1 cellular context compared by ENCODE assay signal in the genomic region with DNA sequence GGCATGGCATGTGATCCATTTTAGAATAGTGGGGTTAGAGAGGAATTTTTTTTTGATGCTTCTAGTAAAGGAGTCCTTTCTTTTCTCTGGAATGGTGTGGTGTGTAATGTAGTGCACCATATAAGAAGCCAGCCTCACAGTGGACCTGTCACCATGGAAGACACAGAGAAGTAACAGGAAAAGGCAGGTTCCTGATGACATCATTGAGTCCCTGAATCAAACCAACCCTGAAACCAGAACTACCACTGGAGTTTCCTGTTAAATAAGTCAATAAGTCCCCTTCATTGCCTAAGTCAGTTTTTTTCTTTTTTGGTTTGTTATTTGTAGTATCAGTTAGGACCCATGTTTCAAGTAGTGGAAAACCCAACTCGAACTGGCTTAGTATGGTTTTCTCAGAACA.
TF ChIP-seq lines count a peak whose summit lies in the region.

No MANE protein-coding gene starts in this region.

TF ChIP-seq in HepG2, 621 proteins besides CTCF, POLR2A, EP300 and RAD21 (continued from another document):
- TF ChIP-seq, protein P1, sequence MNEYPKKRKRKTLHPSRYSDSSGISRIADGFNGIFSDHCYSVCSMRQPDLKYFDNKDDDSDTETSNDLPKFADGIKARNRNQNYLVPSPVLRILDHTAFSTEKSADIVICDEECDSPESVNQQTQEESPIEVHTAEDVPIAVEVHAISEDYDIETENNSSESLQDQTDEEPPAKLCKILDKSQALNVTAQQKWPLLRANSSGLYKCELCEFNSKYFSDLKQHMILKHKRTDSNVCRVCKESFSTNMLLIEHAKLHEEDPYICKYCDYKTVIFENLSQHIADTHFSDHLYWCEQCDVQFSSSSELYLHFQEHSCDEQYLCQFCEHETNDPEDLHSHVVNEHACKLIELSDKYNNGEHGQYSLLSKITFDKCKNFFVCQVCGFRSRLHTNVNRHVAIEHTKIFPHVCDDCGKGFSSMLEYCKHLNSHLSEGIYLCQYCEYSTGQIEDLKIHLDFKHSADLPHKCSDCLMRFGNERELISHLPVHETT (CRISPR knock-in tag; conservative IDR thresholded peaks at IDR 0.05), result no peak
- TF ChIP-seq HOXA5 (CRISPR knock-in tag; IDR thresholded peaks at IDR 0.05) (no peak), ZNF709 (CRISPR knock-in tag; IDR thresholded peaks at IDR 0.05) (no peak), IRF9 (CRISPR knock-in tag; IDR thresholded peaks at IDR 0.05; ENCODE audit: borderline replicate concordance) (no peak), ZNF317 (CRISPR knock-in tag; IDR thresholded peaks at IDR 0.05) (no peak), PLRG1 (conservative IDR thresholded peaks at IDR 0.05) (no peak), PHF20 (CRISPR knock-in tag; IDR thresholded peaks at IDR 0.05) (no peak), ZKSCAN1 (IDR thresholded peaks at IDR 0.05; ENCODE audit: low read length) (no peak), ZNF530 (CRISPR knock-in tag; IDR thresholded peaks at IDR 0.05; ENCODE audit: low read depth) (no peak), ZNF558 (CRISPR knock-in tag; IDR thresholded peaks at IDR 0.05; ENCODE audit: borderline replicate concordance) (no peak), HNF4G (IDR thresholded peaks at IDR 0.05; ENCODE audit: borderline replicate concordance, low read depth, low read length) (no peak), HNF4G (CRISPR knock-in tag; IDR thresholded peaks at IDR 0.05; ENCODE audit: borderline replicate concordance, low read depth) (no peak), NR2F1 (CRISPR knock-in tag; IDR thresholded peaks at IDR 0.05) (no peak), NR0B2 (CRISPR knock-in tag; IDR thresholded peaks at IDR 0.05) (no peak)
